ENCODE assay signal across 9 cellular contexts in genomic region chr3:51984269-51984647, GRCh38. TPM values are rescaled to one million over a fixed set of nuclear protein-coding genes. Genes with fewer than 3 reads are reported as not detected.
A peak's percentile ranks its signal among the peaks of the same experiment; 100 is the strongest.
DNase-seq lines count a peak whose midpoint lies in the region; ATAC-seq and TF ChIP-seq lines count a peak whose summit lies in the region.
"Had no signal": no experiment of that assay in that cellular context is flagged by ENCODE, and none has a peak within 500 bp of the region (broad histone marks: within the 10 kb centered on the region; RNA-seq: fewer than 3 reads in every experiment).

No MANE protein-coding gene starts in this region.

- intact Hi-C loops in dorsolateral prefrontal cortex (cut with DNase I): no loop called here

- DNase-seq in GM23338 (ENCODE audit: low spot score): no peak
- DNase-seq in WTC11 (ENCODE audit: low spot score): no peak
- DNase-seq in right atrium auricular region (ENCODE audit: low spot score): no peak
- no peak for DNase-seq in activated CD4-positive, CD25-positive, alpha-beta regulatory T cell treated with anti-CD3 and anti-CD28 coated beads, Interleukin-2, amount 50 U/mL, for 72 hours
- DNase-seq in dorsolateral prefrontal cortex: no peak
- no peak for DNase-seq in kidney tubule cell (ENCODE audit: low spot score)
- DNase-seq in RPMI8226: no peak
- DNase-seq: stimulated activated CD4-positive, alpha-beta T cell treated with anti-CD3 and anti-CD28 coated beads, Interleukin-1b, Interleukin-23, amount 100 ng/mL, for 48 hours had no signal

- TF ChIP-seq CTCF in GM23338 (conservative IDR thresholded peaks at IDR 0.05; ENCODE audit: low read depth in 2 of 2): no peak
- TF ChIP-seq CTCF in WTC11 (IDR thresholded peaks at IDR 0.05): no peak
- TF ChIP-seq CTCF in right atrium auricular region (IDR thresholded peaks at IDR 0.05): no peak
- no peak for TF ChIP-seq CTCF in dorsolateral prefrontal cortex (IDR thresholded peaks at IDR 0.05 in 54 of 56, conservative IDR thresholded peaks at IDR 0.05 in 2 of 56; ENCODE audit: low read depth in 1 of 56, partially characterized antibody in 56 of 56)

- H3K4me1 Mint-ChIP-seq in GM23338: peaks cover 26% of the 10 kb centered on the region
- H3K4me1 Mint-ChIP-seq in WTC11: peaks cover 28% of the 10 kb centered on the region

- H3K36me3 ChIP-seq in GM23338 (ENCODE audit: insufficient read depth) (no peaks in the 10 kb centered on the region), right atrium auricular region (no peaks in the 10 kb centered on the region)

- peak overlapping the region; percentile 99; the same call in 1 of the 2 replicates for H3K4me2 ChIP-seq in GM23338

- H3K27ac ChIP-seq in GM23338 (ENCODE audit: low read depth) (no peak overlapping the region), right atrium auricular region (peak overlapping the region; percentile 92 to 97), skin epidermis (peak overlapping the region in 17 of 21 experiments; percentile 7 to 96 (median 92)), dorsolateral prefrontal cortex (peak overlapping the region in 29 of 59 donors; percentile 83 to 98 (median 95))

- peaks cover 15% of the 10 kb centered on the region for H3K4me1 ChIP-seq in GM23338 (ENCODE audit: insufficient read depth)
- peaks cover 0 to 23% of the 10 kb centered on the region in 2 donors for H3K4me1 ChIP-seq in right atrium auricular region

- POLR2A ChIA-PET in WTC11 (lab: Charles Lee): interaction anchor here (2.4 kb wide), 1 partner anchor 11 kb away, joined by 14 read pairs; the partner anchor contains the start of gene RPL29

- no peak overlapping the region for H2AFZ ChIP-seq in GM23338

- H3K27ac Mint-ChIP-seq in GM23338 (no peak overlapping the region), WTC11 (no peak overlapping the region)

- peak overlapping the region; percentile 90; the same call in 1 of the 2 replicates for H3K4me3 ChIP-seq in GM23338
- H3K4me3 ChIP-seq in right atrium auricular region: no peak overlapping the region
- H3K4me3 ChIP-seq in skin epidermis: peak overlapping the region in 2 of 7 experiments; percentile 32 to 63
- peak overlapping the region in 2 of 59 donors; percentile 77 to 82 for H3K4me3 ChIP-seq in dorsolateral prefrontal cortex

- no peaks in the 10 kb centered on the region; the same call in 1 of the 2 replicates for H4K20me1 ChIP-seq in GM23338 (replicated peaks; ENCODE audit: insufficient read depth)

- H3K36me3 Mint-ChIP-seq in GM23338 (ENCODE audit: low read depth) (0 out of 3 replicates have a peak, but pooled peaks cover 3% of the 10 kb centered on the region), WTC11 (peaks cover 2% of the 10 kb centered on the region; the same call in 1 of the 2 replicates)

- no peaks in the 10 kb centered on the region for H3K9me3 ChIP-seq in right atrium auricular region

- CTCF ChIA-PET in WTC11 (lab: Charles Lee): interaction anchor here (0.9 to 4.4 kb wide), 5 partner anchors 11 to 265 kb away, joined by 4 to 60 read pairs (median 27); partner anchors contain the start of genes ABHD14A, ABHD14B, DUSP7 and RPL29

- H3K9me2 ChIP-seq in GM23338 (ENCODE audit: insufficient read depth): no peaks in the 10 kb centered on the region

- H3K27me3 Mint-ChIP-seq in GM23338 (ENCODE audit: insufficient read depth, low read depth, poor library complexity): peaks cover 16% of the 10 kb centered on the region
- no peaks in the 10 kb centered on the region for H3K27me3 Mint-ChIP-seq in WTC11 (ENCODE audit: low read depth)

- H3K9me3 Mint-ChIP-seq in GM23338 (no peaks in the 10 kb centered on the region), WTC11 (no peaks in the 10 kb centered on the region)

- no peaks in the 10 kb centered on the region for H3K27me3 ChIP-seq in GM23338 (ENCODE audit: insufficient read depth)
- no peaks in the 10 kb centered on the region for H3K27me3 ChIP-seq in right atrium auricular region
- H3K27me3 ChIP-seq in dorsolateral prefrontal cortex: no peaks in the 10 kb centered on the region

- no peaks in the 10 kb centered on the region for H3K79me2 ChIP-seq in GM23338 (replicated peaks; ENCODE audit: insufficient read depth)

- ATAC-seq in GM23338: no peak
- no peak for ATAC-seq in WTC11

- peaks cover 11% of the 10 kb centered on the region for H3F3A ChIP-seq in GM23338 (replicated peaks; ENCODE audit: low read depth)

- H3K4me3 Mint-ChIP-seq in GM23338: peak overlapping the region; percentile 82
- peak overlapping the region; percentile 84 for H3K4me3 Mint-ChIP-seq in WTC11

TF ChIP-seq in WTC11, 78 proteins besides CTCF, POLR2A, EP300 and RAD21:
- no peak for TF ChIP-seq ZNF423 (CRISPR knock-in tag; IDR thresholded peaks at IDR 0.05)
- TF ChIP-seq ZNF138 (CRISPR knock-in tag; conservative IDR thresholded peaks at IDR 0.05): no peak
- no peak for TF ChIP-seq CREM (CRISPR knock-in tag; IDR thresholded peaks at IDR 0.05)
- TF ChIP-seq USF1 (CRISPR knock-in tag; IDR thresholded peaks at IDR 0.05): no peak
- TF ChIP-seq NFE2L1 (CRISPR knock-in tag; IDR thresholded peaks at IDR 0.05): no peak
- 0 out of 2 replicates have a peak, but pooled peaks have one; percentile 22 for TF ChIP-seq RELA (CRISPR knock-in tag; IDR thresholded peaks at IDR 0.05; ENCODE audit: borderline replicate concordance)
- no peak for TF ChIP-seq STAT6 (CRISPR knock-in tag; conservative IDR thresholded peaks at IDR 0.05; ENCODE audit: low read depth)

RNA-seq across cellular contexts. Expression of gene ACY1, which starts 0.9 kb away (rescaled TPM):
- total RNA-seq in GM23338 (2014; rRNA removed; shearing (Covaris generic)): 62.8 and 91.3 TPM in 2 replicates
- polyA plus RNA-seq in GM23338 (2016; fragmentation: Nextera tagmentation; extraction: Ambion mirVana): 35.8 and 38.4 TPM in 2 replicates
- total RNA-seq in WTC11 (2021) (53.8 to 66.3 TPM (median 61.6 TPM) in 3 replicates), right atrium auricular region (10 to 100 TPM; 26.0 to 29.8 TPM), dorsolateral prefrontal cortex (10 to 100 TPM in 116 of 120 experiments, 1 to 10 TPM in 4; 8.1 to 33.2 (median 16.3) TPM)

RNA-seq across cellular contexts. Expression of gene ABHD14A, which starts 9.4 kb away (rescaled TPM):
- 4.3 and 7.8 TPM in 2 replicates for total RNA-seq in GM23338 (2014; rRNA removed; shearing (Covaris generic))
- 12.7 TPM in 2 replicates for polyA plus RNA-seq in GM23338 (2016; fragmentation: Nextera tagmentation; extraction: Ambion mirVana)
- total RNA-seq in WTC11 (2021): 3.8 to 5.9 TPM (median 4.5 TPM) in 3 replicates
- 10 to 100 TPM; 21.0 to 31.3 TPM for total RNA-seq in right atrium auricular region
- total RNA-seq in dorsolateral prefrontal cortex: 10 to 100 TPM; 31.4 to 85.8 (median 60.7) TPM

RNA-seq across cellular contexts. Expression of gene ABHD14B, which starts 10.4 kb away (rescaled TPM):
- total RNA-seq in GM23338 (2014; rRNA removed; shearing (Covaris generic)): 8.0 and 11.1 TPM in 2 replicates
- 5.8 and 8.9 TPM in 2 replicates for polyA plus RNA-seq in GM23338 (2016; fragmentation: Nextera tagmentation; extraction: Ambion mirVana)
- total RNA-seq in WTC11 (2021) (11.8 to 12.6 TPM (median 12.3 TPM) in 3 replicates), right atrium auricular region (10 to 100 TPM; 15.6 to 20.9 TPM), dorsolateral prefrontal cortex (10 to 100 TPM in 117 of 120 experiments, 1 to 10 TPM in 3; 7.7 to 21.5 (median 14.8) TPM)

RNA-seq across cellular contexts. Expression of gene RPL29, which starts 11.4 kb away (rescaled TPM):
- 1,341 and 1,471 TPM in 2 replicates for total RNA-seq in GM23338 (2014; rRNA removed; shearing (Covaris generic))
- 1,864 and 1,983 TPM in 2 replicates for polyA plus RNA-seq in GM23338 (2016; fragmentation: Nextera tagmentation; extraction: Ambion mirVana)
- 1,343 to 1,592 TPM (median 1,542 TPM) in 3 replicates for total RNA-seq in WTC11 (2021)
- 1,000 to 10,000 TPM in 1 of 2 donors, 100 to 1,000 TPM in 1; 658 to 1,017 TPM for total RNA-seq in right atrium auricular region
- 100 to 1,000 TPM; 154 to 416 (median 290) TPM for total RNA-seq in dorsolateral prefrontal cortex

RNA-seq across cellular contexts. Expression of gene PCBP4, which starts 17.0 kb away (rescaled TPM):
- 26.8 and 37.6 TPM in 2 replicates for total RNA-seq in GM23338 (2014; rRNA removed; shearing (Covaris generic))
- 11.8 and 14.1 TPM in 2 replicates for polyA plus RNA-seq in GM23338 (2016; fragmentation: Nextera tagmentation; extraction: Ambion mirVana)
- total RNA-seq in WTC11 (2021) (28.7 to 31.6 TPM (median 30.6 TPM) in 3 replicates), right atrium auricular region (100 to 1,000 TPM in 1 of 2 donors, 10 to 100 TPM in 1; 73.8 to 119 TPM), dorsolateral prefrontal cortex (100 to 1,000 TPM in 87 of 120 experiments, 10 to 100 TPM in 33; 59.6 to 285 (median 112) TPM)
